ENCODE assay signal across 1 cellular context in genomic region chr1:1004420-1004779, GRCh38.
TF ChIP-seq lines count a peak whose summit lies in the region.

No MANE protein-coding gene starts in this region.

TF ChIP-seq in SK-N-SH, 30 proteins besides CTCF, POLR2A, EP300 and RAD21 (continued from another document):
- no peak for TF ChIP-seq REST (IDR thresholded peaks at IDR 0.05; ENCODE audit: low read depth, low read length)
